Comparison of ENCODE assay signal across 1 cellular context in the genomic region with DNA sequence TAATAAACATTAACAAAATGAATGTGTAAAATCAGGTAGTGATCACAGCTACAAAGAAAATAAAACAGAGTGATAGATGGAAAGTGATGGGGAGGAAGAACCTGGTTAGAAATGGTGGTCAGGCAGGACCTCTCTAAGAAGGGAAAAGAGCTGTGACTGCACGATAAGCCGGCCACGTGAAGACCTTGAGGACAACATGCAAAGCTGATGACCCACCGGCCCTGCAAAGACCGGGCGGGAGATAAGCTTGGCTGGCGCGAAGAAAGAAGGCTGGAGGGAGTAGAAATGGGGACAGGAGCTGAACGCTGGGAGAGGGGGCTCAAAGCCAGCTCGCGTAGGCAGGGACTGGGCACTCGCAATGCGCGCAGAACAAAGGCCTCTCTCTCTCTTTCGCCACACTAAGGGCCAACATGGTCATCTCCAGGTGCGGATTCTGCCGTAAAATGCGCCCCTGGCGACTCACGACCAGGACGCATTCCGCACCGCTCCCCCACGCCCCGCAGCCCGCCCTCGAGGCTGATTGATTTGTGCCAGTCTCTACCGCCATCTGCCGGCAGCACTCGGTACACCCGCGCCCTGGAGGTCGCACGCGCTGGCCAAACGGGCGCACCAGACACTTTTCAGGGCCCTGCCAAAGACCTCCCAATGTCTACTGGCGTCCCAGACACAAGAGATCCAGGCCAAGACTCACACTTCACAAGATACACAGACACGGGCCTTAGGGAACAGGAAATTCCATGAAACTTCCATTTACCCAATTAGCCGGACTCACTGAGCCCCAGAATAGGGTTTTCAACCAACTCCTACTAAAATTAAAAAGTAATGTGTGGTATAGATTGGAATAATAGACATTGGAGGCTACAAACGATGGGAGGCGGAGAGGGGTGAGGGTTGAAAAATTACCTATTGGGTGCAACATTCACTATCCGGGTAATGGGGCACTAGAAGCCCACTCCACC.
TF ChIP-seq lines count a peak whose summit lies in the region.

No MANE protein-coding gene starts in this region.

TF ChIP-seq in HEK293, 187 proteins besides CTCF, POLR2A, EP300 and RAD21 (continued from another document):
- TF ChIP-seq, protein P1, sequence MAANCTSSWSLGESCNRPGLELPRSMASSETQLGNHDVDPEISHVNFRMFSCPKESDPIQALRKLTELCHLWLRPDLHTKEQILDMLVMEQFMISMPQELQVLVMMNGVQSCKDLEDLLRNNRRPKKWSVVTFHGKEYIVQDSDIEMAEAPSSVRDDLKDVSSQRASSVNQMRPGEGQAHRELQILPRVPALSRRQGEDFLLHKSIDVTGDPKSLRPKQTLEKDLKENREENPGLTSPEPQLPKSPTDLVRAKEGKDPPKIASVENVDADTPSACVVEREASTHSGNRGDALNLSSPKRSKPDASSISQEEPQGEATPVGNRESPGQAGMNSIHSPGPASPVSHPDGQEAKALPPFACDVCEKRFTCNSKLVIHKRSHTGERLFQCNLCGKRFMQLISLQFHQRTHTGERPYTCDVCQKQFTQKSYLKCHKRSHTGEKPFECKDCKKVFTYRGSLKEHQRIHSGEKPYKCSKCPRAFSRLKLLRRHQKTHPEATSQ (tag by site-specific recombination; IDR thresholded peaks at IDR 0.05): no peak
- TF ChIP-seq GLIS2 (tag by site-specific recombination; IDR thresholded peaks at IDR 0.05): peak; percentile 71
- TF ChIP-seq SP3 (tag by site-specific recombination; IDR thresholded peaks at IDR 0.05): peak; percentile 32; the same call in 1 of the 2 replicates
TF ChIP-seq in HEK293: peak in this region for 37.
